In genomic region chr11:88043149-88043548, GRCh38 we compare ENCODE assay signal across 24 cellular contexts.
A peak's percentile ranks its signal among the peaks of the same experiment; 100 is the strongest.
DNase-seq lines count a peak whose midpoint lies in the region; ATAC-seq, FAIRE-seq and TF ChIP-seq lines count a peak whose summit lies in the region.
"Had no signal": no experiment of that assay in that cellular context is flagged by ENCODE, and none has a peak within 500 bp of the region (broad histone marks: within the 10 kb centered on the region; RNA-seq: fewer than 3 reads in every experiment).

No MANE protein-coding gene starts in this region.

- CTCF ChIA-PET in endothelial cell of umbilical vein (lab: Charles Lee): interaction anchor here (0.8 kb wide), 1 partner anchor 70 kb away, joined by 3 read pairs; no protein-coding TSS in a partner anchor

- TF ChIP-seq CTCF in GM23338 (conservative IDR thresholded peaks at IDR 0.05; ENCODE audit: low read depth in 2 of 2): no peak
- TF ChIP-seq CTCF in Loucy (conservative IDR thresholded peaks at IDR 0.05; ENCODE audit: low read length): no peak
- no peak for TF ChIP-seq CTCF in endothelial cell of umbilical vein (IDR thresholded peaks at IDR 0.05; ENCODE audit: extremely low read depth in 1 of 2, insufficient read depth in 1 of 2, low read depth in 1 of 2, low read length in 2 of 2)
- no peak for TF ChIP-seq CTCF in nephron (IDR thresholded peaks at IDR 0.05; ENCODE audit: unreplicated experiment in 3 of 3)

- H3K4me1 ChIP-seq in GM23338 (ENCODE audit: insufficient read depth) (peaks cover 20% of the 10 kb centered on the region), Loucy (ENCODE audit: insufficient read depth, low read length, poor library complexity, severe bottlenecking) (peaks cover 9% of the 10 kb centered on the region), endothelial cell of umbilical vein (ENCODE audit: control insufficient read depth, extremely low read depth, insufficient read depth, low read length) (no peaks in the 10 kb centered on the region)

- no peaks in the 10 kb centered on the region for H3K36me3 ChIP-seq in GM23338 (ENCODE audit: insufficient read depth)
- no peaks in the 10 kb centered on the region for H3K36me3 ChIP-seq in Loucy (ENCODE audit: insufficient read depth, low read length)
- H3K36me3 ChIP-seq in endothelial cell of umbilical vein (ENCODE audit: control insufficient read depth in 2 of 2, extremely low read depth in 1 of 2, insufficient read depth in 2 of 2, low read length in 2 of 2): no peaks in the 10 kb centered on the region

- H3K4me3 Mint-ChIP-seq in GM23338: no peak overlapping the region
- no peak overlapping the region for H3K4me3 Mint-ChIP-seq in nephron
- H3K4me3 Mint-ChIP-seq: CD8-positive, alpha-beta memory T cell; IgD-negative memory B cell had no signal

- H3K9ac ChIP-seq in Loucy (ENCODE audit: low read depth, low read length, poor library complexity, severe bottlenecking): no peak overlapping the region
- H3K9ac ChIP-seq in endothelial cell of umbilical vein (replicated peaks; ENCODE audit: extremely low read depth, insufficient read depth, low read length): no peak overlapping the region
- H3K9ac ChIP-seq: SK-N-SH had no signal

- H3K27ac Mint-ChIP-seq in GM23338 (peak overlapping the region; percentile 8), nephron (peak overlapping the region; percentile 25 to 50 (median 35))
- H3K27ac Mint-ChIP-seq: IgD-negative memory B cell had no signal

- peaks cover 12% of the 10 kb centered on the region for H3K9me3 Mint-ChIP-seq in GM23338
- H3K9me3 Mint-ChIP-seq in nephron: no peaks in the 10 kb centered on the region
- H3K9me3 Mint-ChIP-seq: IgD-negative memory B cell had no signal

- no TSS peak for BruUV-seq in endothelial cell of umbilical vein (replicated peaks; lab: Mats Ljungman, UMichigan)

- H3F3A ChIP-seq in GM23338 (replicated peaks; ENCODE audit: low read depth): no peaks in the 10 kb centered on the region
- no peaks in the 10 kb centered on the region for H3F3A ChIP-seq in Loucy (ENCODE audit: low read depth)

- no peak; the same call in 2 of the 3 replicates for ATAC-seq in GM23338

- H3K9me3 ChIP-seq in Loucy (ENCODE audit: insufficient read depth, low read depth, low read length) (no peaks in the 10 kb centered on the region), endothelial cell of umbilical vein (replicated peaks; ENCODE audit: control insufficient read depth, insufficient read depth, low read length) (no peaks in the 10 kb centered on the region)
- H3K9me3 ChIP-seq: SK-N-SH had no signal

- no peak overlapping the region for H3K4me2 ChIP-seq in GM23338
- no peak overlapping the region for H3K4me2 ChIP-seq in Loucy (ENCODE audit: low read depth, low read length, poor library complexity, severe bottlenecking)
- peak overlapping the region; percentile 4 for H3K4me2 ChIP-seq in endothelial cell of umbilical vein (ENCODE audit: insufficient read depth, low read length)
- H3K4me2 ChIP-seq: SK-N-SH had no signal

- H3K9me2 ChIP-seq in GM23338 (ENCODE audit: insufficient read depth) (no peaks in the 10 kb centered on the region), Loucy (replicated peaks; ENCODE audit: low read depth, low read length) (no peaks in the 10 kb centered on the region)
- H3K9me2 ChIP-seq: SK-N-SH had no signal

- H3K36me3 Mint-ChIP-seq in GM23338 (ENCODE audit: low read depth) (peaks cover 13% of the 10 kb centered on the region), nephron (ENCODE audit: low read depth) (no peaks in the 10 kb centered on the region)
- H3K36me3 Mint-ChIP-seq: CD8-positive, alpha-beta memory T cell; IgD-negative memory B cell had no signal

- H3K79me2 ChIP-seq in GM23338 (replicated peaks; ENCODE audit: insufficient read depth): no peaks in the 10 kb centered on the region
- H3K79me2 ChIP-seq in Loucy (ENCODE audit: insufficient read depth, low read length): no peaks in the 10 kb centered on the region
- H3K79me2 ChIP-seq in endothelial cell of umbilical vein (ENCODE audit: control insufficient read depth, insufficient read depth, low read length): no peaks in the 10 kb centered on the region

- intact Hi-C loops in endothelial cell of umbilical vein (cut with micrococcal nuclease): no loop called here

- POLR2A ChIA-PET in endothelial cell of umbilical vein (lab: Charles Lee): interaction anchor here (0.7 kb wide), 1 partner anchor 38 kb away, joined by 3 read pairs; no protein-coding TSS in a partner anchor

- H2AFZ ChIP-seq in GM23338: peak overlapping the region; percentile 48; the same call in 1 of the 2 replicates
- peak overlapping the region; percentile 42 for H2AFZ ChIP-seq in Loucy (ENCODE audit: low read length)
- H2AFZ ChIP-seq in endothelial cell of umbilical vein (ENCODE audit: low read depth, low read length): no peak overlapping the region

- DNase-seq in GM23338 (ENCODE audit: low spot score): no peak
- DNase-seq in endothelial cell of umbilical vein (ENCODE audit: low read depth, low spot score): peak; percentile 15
- no peak for DNase-seq in NCI-H510A treated with DMSO at 0.1 percent for 48 hours (lab: John Stamatoyannopoulos, UW)
- DNase-seq in NCI-H146 (lab: John Stamatoyannopoulos, UW): no peak
- DNase-seq in NCI-H526 (lab: John Stamatoyannopoulos, UW): no peak
- DNase-seq: Calu3; CD8-positive, alpha-beta memory T cell; DMS153; GDM1; GOT3; Karpas-422; NCI-H187 treated with DMSO at 0.1 percent for 48 hours; NCI-H2107; NCI-H510A; NCI-H774; NK-92 treated with Interleukin-12 subunit alpha and Interleukin-12 subunit beta, amount 100 ng/mL, for 24 hours; SHP77 treated with DMSO at 0.1 percent for 48 hours; SK-N-SH had no signal

- H3K27me3 ChIP-seq in GM23338 (ENCODE audit: insufficient read depth) (no peaks in the 10 kb centered on the region), Loucy (ENCODE audit: insufficient read depth, low read length, poor library complexity, severe bottlenecking) (no peaks in the 10 kb centered on the region), endothelial cell of umbilical vein (ENCODE audit: control insufficient read depth in 2 of 2, insufficient read depth in 2 of 2, low read length in 2 of 2) (peaks cover 0 to under 1% of the 10 kb centered on the region in 2 experiments)

- no peaks in the 10 kb centered on the region for H4K20me1 ChIP-seq in GM23338 (replicated peaks; ENCODE audit: insufficient read depth)
- H4K20me1 ChIP-seq in Loucy (ENCODE audit: insufficient read depth, low read length, poor library complexity, severe bottlenecking): no peaks in the 10 kb centered on the region
- no peaks in the 10 kb centered on the region for H4K20me1 ChIP-seq in endothelial cell of umbilical vein (replicated peaks; ENCODE audit: control insufficient read depth, extremely low read depth, insufficient read depth, low read length)

- dilution Hi-C loops in endothelial cell of umbilical vein (cut with MboI; ENCODE audit: extremely low pct_ligation_motif_present, low sequenced_read_pairs): no loop called here

- H3K4me3 ChIP-seq in GM23338 (no peak overlapping the region), Loucy (ENCODE audit: low read length, poor library complexity, severe bottlenecking) (no peak overlapping the region), endothelial cell of umbilical vein (replicated peaks in 1 of 3; ENCODE audit: insufficient read depth in 1 of 3, low read depth in 1 of 3, low read length in 3 of 3) (no peak overlapping the region)

- peaks cover 31% of the 10 kb centered on the region for H3K4me1 Mint-ChIP-seq in GM23338
- H3K4me1 Mint-ChIP-seq in nephron: peaks cover 10% of the 10 kb centered on the region
- H3K4me1 Mint-ChIP-seq: CD8-positive, alpha-beta memory T cell; IgD-negative memory B cell had no signal

- peak; percentile 43 for FAIRE-seq in endothelial cell of umbilical vein (lab: Jason Lieb, UNC)
- FAIRE-seq: GM18507 had no signal

- H3K27ac ChIP-seq in GM23338 (ENCODE audit: low read depth) (no peak overlapping the region), endothelial cell of umbilical vein (ENCODE audit: insufficient read depth, low read depth, low read length) (no peak overlapping the region)
- H3K27ac ChIP-seq: C4-2B, RWPE1 had no signal

- no peak for TF ChIP-seq POLR2A in endothelial cell of umbilical vein (IDR thresholded peaks at IDR 0.05; ENCODE audit: low read depth, low read length)

- H3K27me3 Mint-ChIP-seq in GM23338 (ENCODE audit: insufficient read depth, low read depth, poor library complexity) (peaks cover 6% of the 10 kb centered on the region), nephron (ENCODE audit: low read depth) (no peaks in the 10 kb centered on the region)

- H3K9me1 ChIP-seq in endothelial cell of umbilical vein (replicated peaks; ENCODE audit: control insufficient read depth, extremely low read depth, insufficient read depth, low read length): no peaks in the 10 kb centered on the region

TF ChIP-seq in GM23338, 12 proteins besides CTCF, POLR2A, EP300 and RAD21 (continues in another document):
- TF ChIP-seq STAT1 (IDR thresholded peaks at IDR 0.05; ENCODE audit: unreplicated experiment) (no peak), ETS1 (IDR thresholded peaks at IDR 0.05) (no peak)

TF ChIP-seq in endothelial cell of umbilical vein, 7 proteins besides CTCF, POLR2A, EP300 and RAD21:
- no peak for TF ChIP-seq FOS (IDR thresholded peaks at IDR 0.05; ENCODE audit: borderline replicate concordance, insufficient read depth, low read length)
- no peak for TF ChIP-seq EZH2 (IDR thresholded peaks at IDR 0.05; ENCODE audit: borderline replicate concordance, low read depth, low read length, severe bottlenecking)
- TF ChIP-seq MAX (IDR thresholded peaks at IDR 0.05; ENCODE audit: insufficient read depth, insufficient read length): no peak
- TF ChIP-seq JUN (IDR thresholded peaks at IDR 0.05; ENCODE audit: borderline replicate concordance, insufficient read depth, insufficient read length, low read depth): no peak
- TF ChIP-seq POLR2AphosphoS5 (IDR thresholded peaks at IDR 0.05; ENCODE audit: insufficient read depth, low read depth, low read length): no peak
- TF ChIP-seq GATA2 (IDR thresholded peaks at IDR 0.05; ENCODE audit: insufficient read depth, insufficient read length, low read depth, low read length): no peak
- no peak for TF ChIP-seq MYC (IDR thresholded peaks at IDR 0.05; ENCODE audit: low read depth, low read length)
